Comparison of ENCODE assay signal across 7 cellular contexts in genomic region chr6:142302427-142303190, GRCh38. TPM values are rescaled to one million over a fixed set of nuclear protein-coding genes. Genes with fewer than 3 reads are reported as not detected.
DNase-seq lines count a peak whose midpoint lies in the region; ATAC-seq and TF ChIP-seq lines count a peak whose summit lies in the region.

No MANE protein-coding gene starts in this region.

- H3K27ac Mint-ChIP-seq in activated CD8-positive, alpha-beta T cell treated with anti-CD3 and anti-CD28 coated beads for 36 hours: no peak overlapping the region
- no peak overlapping the region for H3K27ac Mint-ChIP-seq in stimulated activated effector memory CD8-positive, alpha-beta T cell treated with anti-CD3 and anti-CD28 coated beads, Interleukin-12 subunit alpha, Interleukin-12 subunit beta, amount 100 ng/mL, for 72 hours

- peak overlapping the region; percentile 88 for H3K4me3 ChIP-seq in HUES48 (ENCODE audit: low read depth, low read length)
- peak overlapping the region; percentile 78 for H3K4me3 ChIP-seq in iPS-11a (ENCODE audit: low read depth, low read length)

- no peaks in the 10 kb centered on the region for H3K9me3 ChIP-seq in HUES48 (ENCODE audit: control insufficient read depth, insufficient read depth, low read length)

- POLR2A ChIA-PET in activated CD8-positive, alpha-beta T cell treated with anti-CD3 and anti-CD28 coated beads for 36 hours (lab: Charles Lee): interaction anchor here (1.5 kb wide), 1 partner anchor 93 kb away, joined by 4 read pairs; no protein-coding TSS in a partner anchor

- H3K27me3 ChIP-seq in HUES48 (ENCODE audit: control insufficient read depth, insufficient read depth, low read length): peaks cover 40% of the 10 kb centered on the region

- H3K36me3 Mint-ChIP-seq in activated CD8-positive, alpha-beta T cell treated with anti-CD3 and anti-CD28 coated beads for 36 hours (ENCODE audit: low read depth): no peaks in the 10 kb centered on the region
- H3K36me3 Mint-ChIP-seq in stimulated activated effector memory CD8-positive, alpha-beta T cell treated with anti-CD3 and anti-CD28 coated beads, Interleukin-12 subunit alpha, Interleukin-12 subunit beta, amount 100 ng/mL, for 72 hours: no peaks in the 10 kb centered on the region

- DNase-seq in activated CD8-positive, alpha-beta T cell treated with anti-CD3 and anti-CD28 coated beads for 36 hours: no peak
- DNase-seq in stimulated activated effector memory CD8-positive, alpha-beta T cell treated with anti-CD3 and anti-CD28 coated beads, Interleukin-12 subunit alpha, Interleukin-12 subunit beta, amount 100 ng/mL, for 72 hours (ENCODE audit: low spot score in 2 of 2): no peak
- no peak for DNase-seq in hypothalamus (lab: John Stamatoyannopoulos, UW)

- no peak overlapping the region for H3K27ac ChIP-seq in HUES48 (ENCODE audit: low read depth, low read length)

- no peak for TF ChIP-seq CTCF in activated CD8-positive, alpha-beta T cell treated with anti-CD3 and anti-CD28 coated beads for 36 hours (IDR thresholded peaks at IDR 0.05)

- no peaks in the 10 kb centered on the region for H3K36me3 ChIP-seq in HUES48 (ENCODE audit: control insufficient read depth, insufficient read depth, low read length)

- intact Hi-C loops in activated CD8-positive, alpha-beta T cell treated with anti-CD3 and anti-CD28 coated beads for 36 hours (cut with micrococcal nuclease): loop anchor here (5.0 kb wide), 1 partner anchor 80 kb away; no protein-coding TSS in a partner anchor

- H3K9ac ChIP-seq in HUES48 (ENCODE audit: low read depth, low read length): no peak overlapping the region

- ATAC-seq in activated CD8-positive, alpha-beta T cell treated with anti-CD3 and anti-CD28 coated beads for 36 hours: no peak
- no peak for ATAC-seq in stimulated activated effector memory CD8-positive, alpha-beta T cell treated with anti-CD3 and anti-CD28 coated beads, Interleukin-12 subunit alpha, Interleukin-12 subunit beta, amount 100 ng/mL, for 72 hours
- ATAC-seq in activated CD4-positive, CD25-positive, alpha-beta regulatory T cell treated with anti-CD3 and anti-CD28 coated beads, Interleukin-2, amount 50 U/mL, for 24 hours: no peak
- no peak for ATAC-seq in GM19395 (IDR thresholded peaks at IDR 0.05; ENCODE audit: unreplicated experiment)

- H3K4me1 Mint-ChIP-seq in activated CD8-positive, alpha-beta T cell treated with anti-CD3 and anti-CD28 coated beads for 36 hours (ENCODE audit: low read depth): peaks cover 6% of the 10 kb centered on the region
- no peaks in the 10 kb centered on the region for H3K4me1 Mint-ChIP-seq in stimulated activated effector memory CD8-positive, alpha-beta T cell treated with anti-CD3 and anti-CD28 coated beads, Interleukin-12 subunit alpha, Interleukin-12 subunit beta, amount 100 ng/mL, for 72 hours

- H3K9me3 Mint-ChIP-seq in activated CD8-positive, alpha-beta T cell treated with anti-CD3 and anti-CD28 coated beads for 36 hours: no peaks in the 10 kb centered on the region
- H3K9me3 Mint-ChIP-seq in stimulated activated effector memory CD8-positive, alpha-beta T cell treated with anti-CD3 and anti-CD28 coated beads, Interleukin-12 subunit alpha, Interleukin-12 subunit beta, amount 100 ng/mL, for 72 hours: no peaks in the 10 kb centered on the region

- peak overlapping the region; percentile 76 for H3K4me3 Mint-ChIP-seq in activated CD8-positive, alpha-beta T cell treated with anti-CD3 and anti-CD28 coated beads for 36 hours
- peak overlapping the region; percentile 60 for H3K4me3 Mint-ChIP-seq in stimulated activated effector memory CD8-positive, alpha-beta T cell treated with anti-CD3 and anti-CD28 coated beads, Interleukin-12 subunit alpha, Interleukin-12 subunit beta, amount 100 ng/mL, for 72 hours

- H3K4me1 ChIP-seq in HUES48 (ENCODE audit: control insufficient read depth, insufficient read depth, low read length): peaks cover 28% of the 10 kb centered on the region

- H3K27me3 Mint-ChIP-seq in activated CD8-positive, alpha-beta T cell treated with anti-CD3 and anti-CD28 coated beads for 36 hours: peaks cover 14% of the 10 kb centered on the region

- CTCF ChIA-PET in activated CD8-positive, alpha-beta T cell treated with anti-CD3 and anti-CD28 coated beads for 36 hours (lab: Charles Lee): interaction anchor here (1.0 to 1.8 kb wide), 3 partner anchors 69 to 173 kb away, joined by 3 to 5 read pairs (median 3); no protein-coding TSS in a partner anchor

RNA-seq across cellular contexts. Expression of gene ADGRG6, which starts 0.8 kb away (rescaled TPM):
- 1 to 10 TPM; 1.3 to 1.5 TPM for total RNA-seq in activated CD8-positive, alpha-beta T cell treated with anti-CD3 and anti-CD28 coated beads for 36 hours
